Comparison of ENCODE assay signal across 12 cellular contexts in the genomic region with DNA sequence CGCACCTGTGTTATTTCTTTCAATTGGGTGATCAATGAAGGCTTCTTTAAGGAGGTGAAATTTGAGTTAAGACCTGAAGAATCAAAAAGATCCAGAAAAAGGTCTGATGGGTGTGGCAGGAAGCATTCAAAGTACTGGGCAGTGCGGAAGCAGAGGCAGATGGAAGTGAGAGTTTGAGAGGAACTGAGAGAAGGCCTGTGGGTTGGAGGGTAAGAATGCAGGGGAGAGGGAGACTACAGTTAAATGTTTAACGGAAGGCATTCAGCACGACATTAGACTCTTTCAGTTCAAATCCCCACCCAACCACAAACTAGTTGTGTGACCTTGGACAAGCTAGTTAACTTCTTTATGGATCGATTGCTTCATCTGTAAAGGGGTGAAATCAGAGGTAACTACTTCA. TPM values are rescaled to one million over a fixed set of nuclear protein-coding genes. Genes with fewer than 3 reads are reported as not detected.
DNase-seq lines count a peak whose midpoint lies in the region; ATAC-seq and TF ChIP-seq lines count a peak whose summit lies in the region.
"Had no signal": no experiment of that assay in that cellular context is flagged by ENCODE, and none has a peak within 500 bp of the region (broad histone marks: within the 10 kb centered on the region; RNA-seq: fewer than 3 reads in every experiment).

No MANE protein-coding gene starts in this region.

- no peaks in the 10 kb centered on the region for H3K36me3 Mint-ChIP-seq in naive thymus-derived CD4-positive, alpha-beta T cell

- CTCF ChIA-PET in naive thymus-derived CD4-positive, alpha-beta T cell (lab: Charles Lee) = no interaction called here

- TF ChIP-seq CTCF in left ventricle myocardium inferior (IDR thresholded peaks at IDR 0.05; ENCODE audit: borderline replicate concordance) (no peak), WERI-Rb-1 (IDR thresholded peaks at IDR 0.05; ENCODE audit: low read depth, low read length) (no peak)

- H3K4me3 Mint-ChIP-seq in naive thymus-derived CD4-positive, alpha-beta T cell = no peak overlapping the region

- H3K27ac ChIP-seq in naive thymus-derived CD4-positive, alpha-beta T cell (ENCODE audit: low read depth, low read length) = no peak overlapping the region
- H3K27ac ChIP-seq in left ventricle myocardium inferior (replicated peaks) = no peak overlapping the region
- H3K27ac ChIP-seq in WERI-Rb-1 = no peak overlapping the region

- POLR2A ChIA-PET in naive thymus-derived CD4-positive, alpha-beta T cell (lab: Charles Lee) = no interaction called here

- no peaks in the 10 kb centered on the region for H3K4me1 ChIP-seq in naive thymus-derived CD4-positive, alpha-beta T cell (ENCODE audit: control insufficient read depth in 2 of 2, insufficient read depth in 2 of 2, low read length in 2 of 2)
- H3K4me1 ChIP-seq in left ventricle myocardium inferior = no peaks in the 10 kb centered on the region

- no peak overlapping the region for H3K27ac Mint-ChIP-seq in naive thymus-derived CD4-positive, alpha-beta T cell

- H3K36me3 ChIP-seq in naive thymus-derived CD4-positive, alpha-beta T cell (ENCODE audit: control insufficient read depth in 2 of 3, insufficient read depth in 3 of 3, low read length in 3 of 3) = no peaks in the 10 kb centered on the region
- H3K36me3 ChIP-seq in left ventricle myocardium inferior (no peaks in the 10 kb centered on the region), WERI-Rb-1 (no peaks in the 10 kb centered on the region)

- peaks cover 0 to 8% (median 5%) of the 10 kb centered on the region in 7 donors for H3K4me1 Mint-ChIP-seq in naive thymus-derived CD4-positive, alpha-beta T cell

- no peaks in the 10 kb centered on the region for H3K9me3 ChIP-seq in naive thymus-derived CD4-positive, alpha-beta T cell (ENCODE audit: control insufficient read depth in 2 of 3, low read length in 3 of 3)
- no peaks in the 10 kb centered on the region for H3K9me3 ChIP-seq in left ventricle myocardium inferior (replicated peaks)
- H3K9me3 ChIP-seq in WERI-Rb-1 (ENCODE audit: severe bottlenecking) = no peaks in the 10 kb centered on the region

- H3K27me3 ChIP-seq in naive thymus-derived CD4-positive, alpha-beta T cell (ENCODE audit: control insufficient read depth in 2 of 2, insufficient read depth in 2 of 2, low read length in 2 of 2) = no peaks in the 10 kb centered on the region
- H3K27me3 ChIP-seq in left ventricle myocardium inferior (ENCODE audit: low read depth) (no peaks in the 10 kb centered on the region), WERI-Rb-1 (ENCODE audit: insufficient read depth, low read depth, severe bottlenecking) (no peaks in the 10 kb centered on the region)

- intact Hi-C loops in naive thymus-derived CD4-positive, alpha-beta T cell (cut with micrococcal nuclease) = no loop called here
- intact Hi-C loops in left ventricle myocardium inferior (cut with micrococcal nuclease) = no loop called here

- no peaks in the 10 kb centered on the region for H3K27me3 Mint-ChIP-seq in naive thymus-derived CD4-positive, alpha-beta T cell

- no peak for DNase-seq in naive thymus-derived CD4-positive, alpha-beta T cell
- DNase-seq in left ventricle myocardium inferior (no peak), globus pallidus (ENCODE audit: low spot score) (no peak), WERI-Rb-1 (no peak)
- no peak for DNase-seq in activated CD4-positive, alpha-beta T cell treated with anti-CD3 and anti-CD28 coated beads for 4 hours
- DNase-seq: activated naive CD4-positive, alpha-beta T cell; effector CD8-positive, alpha-beta T cell; NCI-H345; T-helper 9 cell had no signal

- ATAC-seq in GM18909 (IDR thresholded peaks at IDR 0.05; ENCODE audit: poor library complexity, unreplicated experiment) (peak; percentile 100), HG02571 (IDR thresholded peaks at IDR 0.05; ENCODE audit: unreplicated experiment) (peak; percentile 83), HG03457 (IDR thresholded peaks at IDR 0.05; ENCODE audit: unreplicated experiment) (peak; percentile 78)
- ATAC-seq in naive thymus-derived CD4-positive, alpha-beta T cell = peak; percentile 66

- no peak overlapping the region for H3K4me3 ChIP-seq in naive thymus-derived CD4-positive, alpha-beta T cell (ENCODE audit: low read length)
- H3K4me3 ChIP-seq in left ventricle myocardium inferior (no peak overlapping the region), WERI-Rb-1 (ENCODE audit: low read depth, low read length) (no peak overlapping the region)

- peaks cover 0 to 2% (median 0%) of the 10 kb centered on the region in 11 donors for H3K9me3 Mint-ChIP-seq in naive thymus-derived CD4-positive, alpha-beta T cell

RNA-seq across cellular contexts. Expression of a gene that starts 50.5 kb away (rescaled TPM):
- total RNA-seq in naive thymus-derived CD4-positive, alpha-beta T cell = under 1 TPM in 1 of 5 experiments, not detected in 4; 0.07 TPM
- polyA plus RNA-seq in naive thymus-derived CD4-positive, alpha-beta T cell = not detected
- total RNA-seq in left ventricle myocardium inferior = not detected
